ENCODE assay signal across 8 cellular contexts in the genomic region with DNA sequence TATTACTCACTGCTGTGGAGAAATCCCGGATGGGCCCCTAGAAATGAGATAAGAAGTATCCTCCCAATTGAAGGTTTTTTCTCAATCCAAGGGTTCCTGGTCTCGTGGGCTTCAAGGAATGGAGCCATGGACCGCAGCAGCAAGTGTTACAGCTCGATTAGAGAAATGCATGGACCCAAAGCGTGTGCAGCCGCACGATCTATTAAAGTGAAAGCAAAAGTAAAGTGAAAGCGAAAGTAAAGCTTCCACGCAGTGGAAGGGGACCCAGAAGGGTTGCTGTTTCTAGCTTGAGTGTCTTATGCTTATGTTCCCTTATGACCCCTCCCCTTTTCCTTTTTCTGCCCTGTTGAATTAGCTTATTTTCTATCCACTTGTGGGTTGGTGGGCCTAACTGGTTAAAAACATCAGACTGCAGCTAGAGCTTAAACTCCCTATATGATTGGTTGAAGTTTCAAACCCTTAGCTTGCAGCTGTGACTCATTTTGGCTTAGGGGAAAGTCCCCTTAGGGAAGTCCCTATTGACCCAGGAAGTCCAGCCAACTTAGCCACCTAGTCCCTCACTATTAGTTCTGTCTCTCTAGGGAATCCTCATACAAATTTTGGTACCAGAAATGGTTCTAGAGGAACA.
DNase-seq lines count a peak whose midpoint lies in the region; ATAC-seq and TF ChIP-seq lines count a peak whose summit lies in the region.

No MANE protein-coding gene starts in this region.

- H3K4me3 Mint-ChIP-seq in osteocyte (ENCODE audit: unreplicated experiment): peak overlapping the region; percentile 56

- H3K27me3 Mint-ChIP-seq in osteocyte (ENCODE audit: unreplicated experiment): no peaks in the 10 kb centered on the region

- ATAC-seq in Right ventricle myocardium inferior (peak; percentile 44), HG02870 (IDR thresholded peaks at IDR 0.05; ENCODE audit: unreplicated experiment) (peak; percentile 59)

- DNase-seq in Right ventricle myocardium inferior (ENCODE audit: missing footprints) (peak; percentile 58), cardiac septum (ENCODE audit: low spot score) (no peak), NCI-H128 (lab: John Stamatoyannopoulos, UW; ENCODE audit: unreplicated experiment) (peak; percentile 30), T1000 (lab: John Stamatoyannopoulos, UW) (peak; percentile 12), dermis blood vessel endothelial cell (peak; percentile 7), osteocyte (ENCODE audit: extremely low spot score, unreplicated experiment) (no peak), NCI-H82 treated with DMSO at 0.1 percent for 48 hours (lab: John Stamatoyannopoulos, UW; ENCODE audit: unreplicated experiment) (no peak)

- no peaks in the 10 kb centered on the region for H3K4me1 Mint-ChIP-seq in osteocyte (ENCODE audit: unreplicated experiment)

- TF ChIP-seq CTCF in osteocyte (IDR thresholded peaks at IDR 0.05): no peak

- no peak overlapping the region for H3K27ac Mint-ChIP-seq in osteocyte (ENCODE audit: unreplicated experiment)

- peaks cover 15% of the 10 kb centered on the region for H3K9me3 Mint-ChIP-seq in osteocyte (ENCODE audit: unreplicated experiment)

- intact Hi-C loops in Right ventricle myocardium inferior (cut with DNase I): no loop called here
- intact Hi-C loops in cardiac septum (cut with DNase I): no loop called here

- no peaks in the 10 kb centered on the region for H3K36me3 Mint-ChIP-seq in osteocyte (ENCODE audit: unreplicated experiment)

Comparison
In these comparisons a context has a peak if more than half of its experiments do, and no peak if none do; other contexts are left out.
1. DNase-seq: peak in Right ventricle myocardium inferior (single experiment), NCI-H128 (single experiment), T1000 (single experiment) and dermis blood vessel endothelial cell (single experiment); none in cardiac septum (single experiment), osteocyte (single experiment) and NCI-H82 treated with DMSO at 0.1 percent for 48 hours (single experiment).